Comparison of ENCODE assay signal across 17 cellular contexts in genomic region chr11:2217211-2218081, GRCh38. TPM values are rescaled to one million over a fixed set of nuclear protein-coding genes. Genes with fewer than 3 reads are reported as not detected.
A peak's percentile ranks its signal among the peaks of the same experiment; 100 is the strongest.
DNase-seq lines count a peak whose midpoint lies in the region; ATAC-seq, FAIRE-seq and TF ChIP-seq lines count a peak whose summit lies in the region.
"Had no signal": no experiment of that assay in that cellular context is flagged by ENCODE, and none has a peak within 500 bp of the region (broad histone marks: within the 10 kb centered on the region; RNA-seq: fewer than 3 reads in every experiment).

No MANE protein-coding gene starts in this region.

- H3K23me2 ChIP-seq in H9 (ENCODE audit: insufficient read length, low read depth, low read length, poor library complexity, severe bottlenecking) = no peaks in the 10 kb centered on the region

- H3K36me3 Mint-ChIP-seq in H9 (ENCODE audit: insufficient read depth in 1 of 3, low read depth in 3 of 3) = no peaks in the 10 kb centered on the region
- no peaks in the 10 kb centered on the region for H3K36me3 Mint-ChIP-seq in effector memory CD8-positive, alpha-beta T cell (ENCODE audit: insufficient read depth)
- peaks cover 4% of the 10 kb centered on the region for H3K36me3 Mint-ChIP-seq in natural killer cell treated with Interleukin-12 subunit alpha and Interleukin-12 subunit beta and Interleukin-15 and Interleukin-18, amount 100 ng/mL, for 72 hours

- no peak overlapping the region for H4K8ac ChIP-seq in H9 (replicated peaks; ENCODE audit: insufficient read length, low read depth, low read length)

- no peak overlapping the region for H3K4ac ChIP-seq in H9 (ENCODE audit: low read depth, low read length)

- H3K27me3 ChIP-seq in H9 (ENCODE audit: insufficient read depth, low read length) = peaks cover 1% of the 10 kb centered on the region; the same call in 1 of the 2 replicates
- H3K27me3 ChIP-seq: hepatocyte, SJCRH30 had no signal

- no peak overlapping the region for H2BK120ac ChIP-seq in H9 (ENCODE audit: low read depth, low read length, poor library complexity, severe bottlenecking)

- WGBS in H9 (ENCODE audit: extremely low coverage, insufficient read length, low lambda C conversion rate) = no CpG with 5 or more reads among the region's 23 CpGs

- no peak overlapping the region for H2BK20ac ChIP-seq in H9 (ENCODE audit: low read depth, low read length, poor library complexity, severe bottlenecking)

- DNase-seq in COR-L47 (lab: John Stamatoyannopoulos, UW) (peak; percentile 41), H9 (peak; percentile 23), amygdala (lab: John Stamatoyannopoulos, UW) (no peak), NCI-H226 (no peak), urothelium cell line (ENCODE audit: low spot score) (no peak)
- DNase-seq in effector memory CD8-positive, alpha-beta T cell = peak; percentile 45 to 57 (median 53)
- DNase-seq in natural killer cell treated with Interleukin-12 subunit alpha and Interleukin-12 subunit beta and Interleukin-15 and Interleukin-18, amount 100 ng/mL, for 72 hours (ENCODE audit: low spot score) = no peak
- DNase-seq: activated naive CD4-positive, alpha-beta T cell treated with anti-CD3 and anti-CD28 coated beads, Interleukin-2, amount 50 U/mL, for 16 hours; brain microvascular endothelial cell; NCI-H1417 treated with DMSO at 0.1 percent for 48 hours; NK-92 treated with Interleukin-12 subunit alpha and Interleukin-12 subunit beta, amount 100 ng/mL, for 24 hours; SJCRH30 had no signal

- no peak overlapping the region for H3K56ac ChIP-seq in H9 (ENCODE audit: insufficient read length, low read depth, low read length)

- no peaks in the 10 kb centered on the region for H3K9me3 ChIP-seq in H9 (ENCODE audit: control insufficient read depth, low read depth, low read length)
- H3K9me3 ChIP-seq: SJCRH30 had no signal

- no peak overlapping the region for H3K14ac ChIP-seq in H9 (ENCODE audit: insufficient read depth, low read length)

- H3K9ac ChIP-seq in H9 (ENCODE audit: extremely low read depth, insufficient read length, low read length) = no peak overlapping the region

- H2AFZ ChIP-seq in H9 (ENCODE audit: low read length) = no peak overlapping the region
- H2AFZ ChIP-seq: hepatocyte had no signal

- H3K27ac Mint-ChIP-seq in H9 = 0 out of 7 replicates have a peak overlapping the region, but pooled peaks of 1 of the 3 experiments have one; percentile 23
- peak overlapping the region in 1 of 2 donors; percentile 65 for H3K27ac Mint-ChIP-seq in effector memory CD8-positive, alpha-beta T cell
- no peak overlapping the region for H3K27ac Mint-ChIP-seq in natural killer cell treated with Interleukin-12 subunit alpha and Interleukin-12 subunit beta and Interleukin-15 and Interleukin-18, amount 100 ng/mL, for 72 hours
- H3K27ac Mint-ChIP-seq: B cell had no signal

- no peak for TF ChIP-seq CTCF in H9 (conservative IDR thresholded peaks at IDR 0.05)

- peak; percentile 91 for ATAC-seq in effector memory CD8-positive, alpha-beta T cell (replicated peaks)
- ATAC-seq in natural killer cell treated with Interleukin-12 subunit alpha and Interleukin-12 subunit beta and Interleukin-15 and Interleukin-18, amount 100 ng/mL, for 72 hours = peak; percentile 4 to 29
- ATAC-seq in GM21526 (IDR thresholded peaks at IDR 0.05; ENCODE audit: low FRiP score, unreplicated experiment) = no peak

- no peak overlapping the region for H2BK5ac ChIP-seq in H9 (ENCODE audit: insufficient read length, low read length)

- no peaks in the 10 kb centered on the region for H3K79me1 ChIP-seq in H9 (ENCODE audit: insufficient read depth, low read depth, low read length, poor library complexity, severe bottlenecking)

- no peak overlapping the region for H3K4me2 ChIP-seq in H9 (ENCODE audit: insufficient read depth, insufficient read length, low read length)
- H3K4me2 ChIP-seq: hepatocyte had no signal

- no peaks in the 10 kb centered on the region; a peak in 1 of 5 replicates for H3K9me3 Mint-ChIP-seq in H9
- H3K9me3 Mint-ChIP-seq in effector memory CD8-positive, alpha-beta T cell = no peaks in the 10 kb centered on the region
- H3K9me3 Mint-ChIP-seq in natural killer cell treated with Interleukin-12 subunit alpha and Interleukin-12 subunit beta and Interleukin-15 and Interleukin-18, amount 100 ng/mL, for 72 hours = no peaks in the 10 kb centered on the region

- peaks cover 3% of the 10 kb centered on the region; the same call in 1 of the 2 replicates for H3K4me1 ChIP-seq in H9 (ENCODE audit: insufficient read depth, low read length)

- H2AK5ac ChIP-seq in H9 (ENCODE audit: insufficient read length, low read length) = no peak overlapping the region

- no peak overlapping the region for H3K23ac ChIP-seq in H9 (ENCODE audit: insufficient read length, low read depth, low read length)

- H3K4me3 Mint-ChIP-seq in H9 = no peak overlapping the region
- H3K4me3 Mint-ChIP-seq in effector memory CD8-positive, alpha-beta T cell = no peak overlapping the region
- no peak overlapping the region for H3K4me3 Mint-ChIP-seq in natural killer cell treated with Interleukin-12 subunit alpha and Interleukin-12 subunit beta and Interleukin-15 and Interleukin-18, amount 100 ng/mL, for 72 hours
- H3K4me3 Mint-ChIP-seq: B cell had no signal

- H3K4me1 Mint-ChIP-seq in H9 = peaks cover 19 to 22% of the 10 kb centered on the region in 2 experiments
- H3K4me1 Mint-ChIP-seq in effector memory CD8-positive, alpha-beta T cell (ENCODE audit: low read depth in 2 of 2) = peaks cover 31 to 32% of the 10 kb centered on the region in 2 donors
- H3K4me1 Mint-ChIP-seq in natural killer cell treated with Interleukin-12 subunit alpha and Interleukin-12 subunit beta and Interleukin-15 and Interleukin-18, amount 100 ng/mL, for 72 hours (ENCODE audit: low read depth in 2 of 2) = peaks cover 24 to 34% of the 10 kb centered on the region in 2 donors

- no peaks in the 10 kb centered on the region for H3K79me2 ChIP-seq in H9 (ENCODE audit: insufficient read depth, low read length)
- H3K79me2 ChIP-seq: hepatocyte had no signal

- peaks cover 73% of the 10 kb centered on the region for H3K27me3 Mint-ChIP-seq in H9 (ENCODE audit: low read depth)
- H3K27me3 Mint-ChIP-seq in effector memory CD8-positive, alpha-beta T cell = peaks cover 8 to 11% of the 10 kb centered on the region in 2 donors
- H3K27me3 Mint-ChIP-seq in natural killer cell treated with Interleukin-12 subunit alpha and Interleukin-12 subunit beta and Interleukin-15 and Interleukin-18, amount 100 ng/mL, for 72 hours = peaks cover 2 to 10% of the 10 kb centered on the region in 2 donors

- FAIRE-seq in urothelium cell line (lab: Jason Lieb, UNC) = no peak

- no peak overlapping the region for H3T11ph ChIP-seq in H9 (ENCODE audit: low read length)

- H3K18ac ChIP-seq in H9 (ENCODE audit: insufficient read length, low read depth, low read length) = no peak overlapping the region

- H2BK15ac ChIP-seq in H9 (ENCODE audit: low read depth, low read length) = no peak overlapping the region

- H4K91ac ChIP-seq in H9 (ENCODE audit: insufficient read length, low read depth, low read length) = no peak overlapping the region

- no peak overlapping the region for H2BK12ac ChIP-seq in H9 (ENCODE audit: insufficient read length, low read depth, low read length)

- no peaks in the 10 kb centered on the region for H4K20me1 ChIP-seq in H9 (ENCODE audit: control insufficient read depth, insufficient read depth, insufficient read length)

- no peak overlapping the region for H4K5ac ChIP-seq in H9 (ENCODE audit: insufficient read length, low read depth, low read length)

- H3K27ac ChIP-seq in H9 (ENCODE audit: insufficient read length, low read depth, low read length) = no peak overlapping the region
- H3K27ac ChIP-seq: brain microvascular endothelial cell, dorsolateral prefrontal cortex, hepatocyte, SJCRH30 had no signal

RNA-seq across cellular contexts. Expression of gene TH, which starts 45.8 kb away (rescaled TPM):
- not detected in 2 replicates for total RNA-seq in H9 (2021)
- not detected for total RNA-seq in natural killer cell treated with Interleukin-12 subunit alpha and Interleukin-12 subunit beta and Interleukin-15 and Interleukin-18, amount 100 ng/mL, for 72 hours
- total RNA-seq: B cell, SJCRH30 had no signal

RNA-seq across cellular contexts. Expression of gene ASCL2, which starts 52.9 kb away (rescaled TPM):
- 0.35 TPM in 2 replicates for total RNA-seq in H9 (2021)
- total RNA-seq in natural killer cell treated with Interleukin-12 subunit alpha and Interleukin-12 subunit beta and Interleukin-15 and Interleukin-18, amount 100 ng/mL, for 72 hours = 1 to 10 TPM; 2.5 to 5.3 TPM
- total RNA-seq: SJCRH30 had no signal

RNA-seq across cellular contexts. Expression of gene INS, which starts 56.4 kb away (rescaled TPM):
- not detected in 2 replicates for total RNA-seq in H9 (2021)
- not detected for total RNA-seq in natural killer cell treated with Interleukin-12 subunit alpha and Interleukin-12 subunit beta and Interleukin-15 and Interleukin-18, amount 100 ng/mL, for 72 hours
- total RNA-seq: B cell, dorsolateral prefrontal cortex, hepatocyte, SJCRH30, temporal lobe had no signal

Comparison
In these comparisons a context has a peak if more than half of its experiments do, and no peak if none do; other contexts are left out.
1. DNase-seq: peak in COR-L47 (single experiment), H9 (single experiment) and effector memory CD8-positive, alpha-beta T cell (3 of 3); none in natural killer cell treated with Interleukin-12 subunit alpha and Interleukin-12 subunit beta and Interleukin-15 and Interleukin-18, amount 100 ng/mL, for 72 hours (single experiment), amygdala (0 of 56), NCI-H226 (single experiment) and urothelium cell line (single experiment).